In the genomic region with DNA sequence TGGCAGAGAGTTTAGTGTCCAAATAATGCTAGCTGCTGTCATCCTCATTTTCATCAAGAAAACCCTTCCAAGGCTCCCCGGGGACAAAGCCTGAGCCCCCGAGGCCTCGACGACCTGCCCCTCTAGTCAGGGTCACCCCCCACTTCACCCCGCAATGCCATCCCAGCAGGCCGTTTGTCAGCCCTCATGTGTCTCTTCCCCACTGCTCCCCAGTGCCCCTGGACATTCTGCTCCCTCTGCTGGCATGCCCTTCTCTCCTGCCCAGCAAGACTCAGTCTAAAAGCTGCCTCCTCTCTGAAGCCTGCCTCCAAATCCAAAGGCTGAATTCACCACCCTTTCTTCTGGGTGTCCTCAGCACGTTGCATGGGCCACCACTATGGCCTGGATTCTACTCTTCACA, we compare ENCODE assay signal across 16 cellular contexts. TPM values are rescaled to one million over a fixed set of nuclear protein-coding genes. Genes with fewer than 3 reads are reported as not detected.
DNase-seq lines count a peak whose midpoint lies in the region; ATAC-seq and TF ChIP-seq lines count a peak whose summit lies in the region.
"Had no signal": no experiment of that assay in that cellular context is flagged by ENCODE, and none has a peak within 500 bp of the region (broad histone marks: within the 10 kb centered on the region; RNA-seq: fewer than 3 reads in every experiment).

No MANE protein-coding gene starts in this region.

- H3K27me3 ChIP-seq in IMR-90 (ENCODE audit: control insufficient read depth, insufficient read depth, low read length): peaks cover 30% of the 10 kb centered on the region
- H3K27me3 ChIP-seq: testis had no signal

- WGBS in IMR-90 (ENCODE audit: extremely low coverage in 2 of 2, insufficient read length in 1 of 2), 2 experiments: 23% methylated on average over 6 of the region's 7 CpGs; no CpG with 5 or more reads in 1 of the 2 experiments

- no peak overlapping the region for H4K5ac ChIP-seq in IMR-90 (ENCODE audit: low read depth, low read length)

- TF ChIP-seq CTCF in IMR-90 (conservative IDR thresholded peaks at IDR 0.05; ENCODE audit: low read depth, low read length) (0 out of 2 replicates have a peak, but pooled peaks have one; percentile 6), astrocyte of the spinal cord (IDR thresholded peaks at IDR 0.05; ENCODE audit: low read depth, low read length) (peak; percentile 30)

- H2BK5ac ChIP-seq in IMR-90 (ENCODE audit: low read depth, low read length, poor library complexity, severe bottlenecking): no peak overlapping the region

- TF ChIP-seq POLR2A in IMR-90 (IDR thresholded peaks at IDR 0.05; ENCODE audit: low read depth, low read length): no peak

- no peaks in the 10 kb centered on the region for H3K9me1 ChIP-seq in IMR-90 (ENCODE audit: insufficient read depth, low read length)

- H3K18ac ChIP-seq in IMR-90 (ENCODE audit: low read depth, low read length): no peak overlapping the region

- no peak overlapping the region for H3K4me3 ChIP-seq in IMR-90 (ENCODE audit: insufficient read depth, low read depth, low read length)
- no peak overlapping the region for H3K4me3 ChIP-seq in astrocyte of the spinal cord (ENCODE audit: low read depth, low read length)
- H3K4me3 ChIP-seq: testis had no signal

- H3K4me1 ChIP-seq in IMR-90 (ENCODE audit: control insufficient read depth, insufficient read depth, low read length): no peaks in the 10 kb centered on the region
- H3K4me1 ChIP-seq: testis had no signal

- ATAC-seq in IMR-90 (ENCODE audit: low read depth) (no peak), left lobe of liver (no peak)

- no peak overlapping the region for H3K4ac ChIP-seq in IMR-90 (ENCODE audit: low read depth, low read length)

- intact Hi-C loops in IMR-90 (cut with micrococcal nuclease): no loop called here

- H2AK9ac ChIP-seq in IMR-90 (replicated peaks; ENCODE audit: low read depth, low read length, poor library complexity): no peak overlapping the region

- no peak overlapping the region for H2AK5ac ChIP-seq in IMR-90 (ENCODE audit: low read depth, low read length)

- CTCF ChIA-PET in IMR-90 (lab: Yijun Ruan, JAX): no interaction called here

- DNase-seq in ACHN: peak; percentile 15
- DNase-seq in IMR-90: no peak
- no peak for DNase-seq in astrocyte of the spinal cord (ENCODE audit: low read depth, low spot score)
- DNase-seq in left lobe of liver (ENCODE audit: low spot score): peak; percentile 26
- no peak for DNase-seq in stimulated activated CD4-positive, alpha-beta T cell treated with anti-CD3 and anti-CD28 coated beads, Interleukin-12 subunit alpha, Interleukin-12 subunit beta, amount 100 ng/mL, for 4 hours
- DNase-seq in AML-193 (lab: John Stamatoyannopoulos, UW): no peak
- DNase-seq in kidney glomerular epithelial cell (lab: John Stamatoyannopoulos, UW): no peak
- no peak for DNase-seq in G401 (ENCODE audit: low spot score)
- DNase-seq: activated CD8-positive, alpha-beta memory T cell treated with anti-CD3 and anti-CD28 coated beads for 24 hours; activated effector memory CD4-positive, alpha-beta T cell treated with Interleukin-2 at 50 U/mL for 16 hours; anterior cingulate cortex; dermis blood vessel endothelial cell; NCI-H1105; NCI-H2171; testis had no signal

- no peak overlapping the region for H4K8ac ChIP-seq in IMR-90 (ENCODE audit: low read depth in 2 of 2, low read length in 2 of 2)

- no peak overlapping the region for H3K4me2 ChIP-seq in IMR-90 (ENCODE audit: low read depth, low read length)

- in situ Hi-C loops in ACHN (cut with HindIII; ENCODE audit: low pct_ligation_motif_present, low pct_unique_long_range_greater_than_20kb, low sequenced_read_pairs) (no loop called here), IMR-90 (cut with MboI; ENCODE audit: low sequenced_read_pairs) (no loop called here), astrocyte of the spinal cord (cut with HindIII; ENCODE audit: low sequenced_read_pairs) (no loop called here), G401 (cut with HindIII; ENCODE audit: low sequenced_read_pairs) (no loop called here)

- dilution Hi-C loops in IMR-90 (cut with HindIII; ENCODE audit: low sequenced_read_pairs, unreplicated experiment): no loop called here

- H3K36me3 ChIP-seq in IMR-90 (ENCODE audit: control insufficient read depth, insufficient read depth, low read length): no peaks in the 10 kb centered on the region

- H2BK20ac ChIP-seq in IMR-90 (ENCODE audit: low read depth, low read length): no peak overlapping the region

- H2BK120ac ChIP-seq in IMR-90 (ENCODE audit: low read depth, low read length): no peak overlapping the region

- H4K20me1 ChIP-seq in IMR-90 (ENCODE audit: insufficient read depth, low read length): no peaks in the 10 kb centered on the region

- BruUV-seq in IMR-90 (replicated peaks; lab: Mats Ljungman, UMichigan): no TSS peak

- no peak overlapping the region for H2BK15ac ChIP-seq in IMR-90 (ENCODE audit: low read depth, low read length)

- no peak overlapping the region for H2AFZ ChIP-seq in IMR-90 (replicated peaks; ENCODE audit: low read length, poor library complexity)

- no peaks in the 10 kb centered on the region for H3K9me3 ChIP-seq in IMR-90 (ENCODE audit: control insufficient read depth, insufficient read depth, low read length)
- H3K9me3 ChIP-seq: testis had no signal

- no peaks in the 10 kb centered on the region for H3K79me1 ChIP-seq in IMR-90 (ENCODE audit: low read depth in 1 of 2, low read length in 2 of 2)

- H4K91ac ChIP-seq in IMR-90 (ENCODE audit: insufficient read depth, low read depth, low read length): no peak overlapping the region

- no peak overlapping the region for H3K14ac ChIP-seq in IMR-90 (replicated peaks; ENCODE audit: low read depth, low read length)

- H3K56ac ChIP-seq in IMR-90 (ENCODE audit: extremely low read depth, insufficient read depth, low read length): no peak overlapping the region

- no peak overlapping the region for H3K23ac ChIP-seq in IMR-90 (ENCODE audit: low read depth, low read length)

- no peak overlapping the region for H3K9ac ChIP-seq in IMR-90 (ENCODE audit: low read depth, low read length)

- TF ChIP-seq RAD21 in IMR-90 (IDR thresholded peaks at IDR 0.05; ENCODE audit: low read length): no peak

- POLR2A ChIA-PET in IMR-90 (lab: Charles Lee; ENCODE audit: unreplicated experiment): interaction anchor here (0.6 kb wide), 1 partner anchor 457 kb away, joined by 3 read pairs; no protein-coding TSS in a partner anchor

- no peak overlapping the region for H3K27ac ChIP-seq in IMR-90 (ENCODE audit: insufficient read depth, low read length)
- H3K27ac ChIP-seq: testis had no signal

TF ChIP-seq in IMR-90, 13 proteins besides CTCF, POLR2A, EP300 and RAD21:
- TF ChIP-seq MXI1 (IDR thresholded peaks at IDR 0.05; ENCODE audit: borderline replicate concordance, low read depth, low read length) (no peak), SMC3 (IDR thresholded peaks at IDR 0.05; ENCODE audit: low read depth, low read length) (no peak), USF2 (IDR thresholded peaks at IDR 0.05; ENCODE audit: low read depth, low read length) (no peak), CHD1 (IDR thresholded peaks at IDR 0.05; ENCODE audit: low read depth, low read length) (no peak), FOS (IDR thresholded peaks at IDR 0.05; ENCODE audit: low read depth, low read length) (no peak)

RNA-seq across cellular contexts. Expression of gene PAX5, which starts 59.3 kb away (rescaled TPM):
- total RNA-seq in IMR-90 (2012; rRNA removed): not detected in 2 replicates
- polyA plus RNA-seq in IMR-90 (2012; rRNA removed): not detected in 2 replicates
- not detected in 2 replicates for polyA plus RNA-seq in IMR-90 (2012; cell fraction: cytosol; rRNA removed)
- not detected in 2 replicates for polyA plus RNA-seq in IMR-90 (2012; cell fraction: nucleus; rRNA removed; ENCODE audit: low replicate concordance)
- 0.05 TPM for total RNA-seq in left lobe of liver
- total RNA-seq in G401 (2014; rRNA removed; shearing (Covaris generic)): not detected in 2 replicates
- total RNA-seq: dermis blood vessel endothelial cell, myocyte had no signal

Comparison
In these comparisons a context has a peak if more than half of its experiments do, and no peak if none do; other contexts are left out.
1. DNase-seq: peak in ACHN (single experiment) and left lobe of liver (single experiment); none in IMR-90 (single experiment), astrocyte of the spinal cord (single experiment), stimulated activated CD4-positive, alpha-beta T cell treated with anti-CD3 and anti-CD28 coated beads, Interleukin-12 subunit alpha, Interleukin-12 subunit beta, amount 100 ng/mL, for 4 hours (single experiment), AML-193 (0 of 2), kidney glomerular epithelial cell (single experiment) and G401 (single experiment).